14 cellular contexts compared by ENCODE assay signal in genomic region chr1:155048449-155049334, GRCh38. TPM values are rescaled to one million over a fixed set of nuclear protein-coding genes. Genes with fewer than 3 reads are reported as not detected.
"Had no signal": no experiment of that assay in that cellular context is flagged by ENCODE, and none has a peak within 500 bp of the region (broad histone marks: within the 10 kb centered on the region; RNA-seq: fewer than 3 reads in every experiment).

No MANE protein-coding gene starts in this region.

- H3K9me3 ChIP-seq: esophagus squamous epithelium, left lung, pancreas, thoracic aorta had no signal

- H3K4me3 ChIP-seq: esophagus squamous epithelium, left lung, pancreas, thoracic aorta had no signal

- H3K4me3 Mint-ChIP-seq: stimulated activated naive CD8-positive, alpha-beta T cell treated with anti-CD3 and anti-CD28 coated beads, Interleukin-15, Interleukin-2, amounts not matched to agents 100 ng/mL and 50 ng/mL, for 24 hours had no signal

- H3K27me3 Mint-ChIP-seq: activated naive CD8-positive, alpha-beta T cell treated with anti-CD3 and anti-CD28 coated beads, Interleukin-2, amount 50 U/mL, for 24 hours; stimulated activated naive CD8-positive, alpha-beta T cell treated with anti-CD3 and anti-CD28 coated beads, Interleukin-15, Interleukin-2, amounts not matched to agents 100 ng/mL and 50 ng/mL, for 24 hours had no signal

- H3K27me3 ChIP-seq: esophagus squamous epithelium, left lung, pancreas had no signal

- H3K36me3 ChIP-seq: pancreas, thoracic aorta had no signal

- H3K9me3 Mint-ChIP-seq: activated naive CD8-positive, alpha-beta T cell treated with anti-CD3 and anti-CD28 coated beads, Interleukin-2, amount 50 U/mL, for 24 hours; stimulated activated naive CD8-positive, alpha-beta T cell treated with anti-CD3 and anti-CD28 coated beads, Interleukin-15, Interleukin-2, amounts not matched to agents 100 ng/mL and 50 ng/mL, for 24 hours had no signal

- H3K27ac ChIP-seq: pancreas had no signal

- DNase-seq: activated effector memory CD4-positive, alpha-beta T cell treated with anti-CD3 and anti-CD28 coated beads, Interleukin-2, amount 50 U/mL, for 16 hours; activated naive CD8-positive, alpha-beta T cell treated with anti-CD3 and anti-CD28 coated beads, Interleukin-2, amount 50 U/mL, for 24 hours; activated T-cell treated with anti-CD3 and anti-CD28 coated beads, Interleukin-2, amount 50 U/mL, for 1 hour; esophagus squamous epithelium; left lung; stimulated activated CD4-positive, alpha-beta T cell treated with anti-CD3 and anti-CD28 coated beads, Interleukin-4, amount 100 ng/mL, for 1 hour; stimulated activated CD8-positive, alpha-beta memory T cell treated with anti-CD3 and anti-CD28 coated beads, Interleukin-4, amount 100 ng/mL, for 48 hours had no signal

RNA-seq across cellular contexts. Expression of gene DCST1, which starts 15.1 kb away (rescaled TPM):
- total RNA-seq: astrocyte, cardiac septum, left lung, mesenteric fat pad, renal cortical epithelial cell, thoracic aorta had no signal
- polyA plus RNA-seq: pancreas had no signal
